28 cellular contexts compared by ENCODE assay signal in genomic region chr12:125216720-125217119, GRCh38. TPM values are rescaled to one million over a fixed set of nuclear protein-coding genes. Genes with fewer than 3 reads are reported as not detected.
"Had no signal": no experiment of that assay in that cellular context is flagged by ENCODE, and none has a peak within 500 bp of the region (broad histone marks: within the 10 kb centered on the region; RNA-seq: fewer than 3 reads in every experiment).

No MANE protein-coding gene starts in this region.

- H3K27me3 ChIP-seq: foreskin keratinocyte had no signal

- H3K9me3 ChIP-seq: gastrocnemius medialis, heart left ventricle had no signal

- H3K4me3 ChIP-seq: coronary artery, esophagus muscularis mucosa, gastrocnemius medialis, heart left ventricle had no signal

- H3K36me3 Mint-ChIP-seq: activated naive CD4-positive, alpha-beta T cell treated with anti-CD3 and anti-CD28 coated beads, Interleukin-2, amount 10 ng/mL, durations not matched to agents 7 days and 5 days; activated naive CD4-positive, alpha-beta T cell treated with anti-CD3 and anti-CD28 coated beads, Interleukin-2, amount 50 U/mL, for 72 hours; activated naive CD8-positive, alpha-beta T cell treated with anti-CD3 and anti-CD28 coated beads, Interleukin-2, amount 10 ng/mL, durations not matched to agents 7 days and 5 days had no signal

- H3K4me1 Mint-ChIP-seq: activated CD4-positive, alpha-beta memory T cell treated with anti-CD3 and anti-CD28 coated beads, Interleukin-2, amount 10 ng/mL, durations not matched to agents 7 days and 5 days; activated CD4-positive, alpha-beta T cell treated with anti-CD3 and anti-CD28 coated beads, Interleukin-2, amount 10 ng/mL, durations not matched to agents 7 days and 5 days; activated naive CD4-positive, alpha-beta T cell treated with anti-CD3 and anti-CD28 coated beads, Interleukin-2, amount 10 ng/mL, durations not matched to agents 7 days and 5 days; activated naive CD8-positive, alpha-beta T cell treated with anti-CD3 and anti-CD28 coated beads, Interleukin-2, amount 10 ng/mL, durations not matched to agents 7 days and 5 days had no signal

- H3K4me1 ChIP-seq: esophagus muscularis mucosa, foreskin keratinocyte, gastrocnemius medialis, heart left ventricle had no signal

- H3K27ac Mint-ChIP-seq: activated CD4-positive, alpha-beta memory T cell treated with anti-CD3 and anti-CD28 coated beads, Interleukin-2, amount 10 ng/mL, durations not matched to agents 7 days and 5 days; activated CD4-positive, alpha-beta T cell treated with anti-CD3 and anti-CD28 coated beads, Interleukin-2, amount 10 ng/mL, durations not matched to agents 7 days and 5 days; activated naive CD4-positive, alpha-beta T cell treated with anti-CD3 and anti-CD28 coated beads, Interleukin-2, amount 10 ng/mL, durations not matched to agents 7 days and 5 days; activated naive CD4-positive, alpha-beta T cell treated with anti-CD3 and anti-CD28 coated beads, Interleukin-2, amount 50 U/mL, for 72 hours; activated naive CD8-positive, alpha-beta T cell treated with anti-CD3 and anti-CD28 coated beads, Interleukin-2, amount 10 ng/mL, durations not matched to agents 7 days and 5 days; activated T-cell treated with anti-CD3 and anti-CD28 coated beads, Interleukin-2, amount 50 U/mL, for 24 hours; activated T-cell treated with anti-CD3 and anti-CD28 coated beads, Interleukin-2, amount 50 U/mL, for 72 hours; dendritic cell treated with granulocyte-macrophage colony-stimulating factor and Interleukin-4, amounts not matched to agents 40 ng/mL and 50 ng/mL, for 4 days; effector memory CD8-positive, alpha-beta T cell had no signal

- H3K4me3 Mint-ChIP-seq: activated CD4-positive, alpha-beta memory T cell treated with anti-CD3 and anti-CD28 coated beads, Interleukin-2, amount 10 ng/mL, durations not matched to agents 7 days and 5 days; activated CD4-positive, alpha-beta T cell treated with anti-CD3 and anti-CD28 coated beads, Interleukin-2, amount 10 ng/mL, durations not matched to agents 7 days and 5 days; activated naive CD4-positive, alpha-beta T cell treated with anti-CD3 and anti-CD28 coated beads, Interleukin-2, amount 10 ng/mL, durations not matched to agents 7 days and 5 days; activated naive CD8-positive, alpha-beta T cell treated with anti-CD3 and anti-CD28 coated beads, Interleukin-2, amount 10 ng/mL, durations not matched to agents 7 days and 5 days; activated T-cell treated with anti-CD3 and anti-CD28 coated beads, Interleukin-2, amount 50 U/mL, for 24 hours; activated T-cell treated with anti-CD3 and anti-CD28 coated beads, Interleukin-2, amount 50 U/mL, for 72 hours; dendritic cell treated with granulocyte-macrophage colony-stimulating factor and Interleukin-4, amounts not matched to agents 40 ng/mL and 50 ng/mL, for 4 days; effector memory CD8-positive, alpha-beta T cell had no signal

- H3K9me3 Mint-ChIP-seq: activated CD4-positive, alpha-beta memory T cell treated with anti-CD3 and anti-CD28 coated beads, Interleukin-2, amount 10 ng/mL, durations not matched to agents 7 days and 5 days; activated CD4-positive, alpha-beta T cell treated with anti-CD3 and anti-CD28 coated beads, Interleukin-2, amount 10 ng/mL, durations not matched to agents 7 days and 5 days; activated naive CD4-positive, alpha-beta T cell treated with anti-CD3 and anti-CD28 coated beads, Interleukin-2, amount 10 ng/mL, durations not matched to agents 7 days and 5 days; activated naive CD4-positive, alpha-beta T cell treated with anti-CD3 and anti-CD28 coated beads, Interleukin-2, amount 50 U/mL, for 72 hours; activated naive CD8-positive, alpha-beta T cell treated with anti-CD3 and anti-CD28 coated beads, Interleukin-2, amount 10 ng/mL, durations not matched to agents 7 days and 5 days; activated T-cell treated with anti-CD3 and anti-CD28 coated beads, Interleukin-2, amount 50 U/mL, for 72 hours; effector memory CD8-positive, alpha-beta T cell had no signal

- H3K27ac ChIP-seq: coronary artery, esophagus muscularis mucosa, foreskin keratinocyte, gastrocnemius medialis, heart left ventricle had no signal

- ATAC-seq: activated naive CD4-positive, alpha-beta T cell treated with anti-CD3 and anti-CD28 coated beads, Interleukin-2, amount 50 U/mL, for 72 hours; activated T-cell treated with anti-CD3 and anti-CD28 coated beads, Interleukin-2, amount 50 U/mL, for 72 hours; effector memory CD8-positive, alpha-beta T cell; foreskin keratinocyte; gastrocnemius medialis; heart left ventricle had no signal

- H3K36me3 ChIP-seq: esophagus muscularis mucosa, gastrocnemius medialis, heart left ventricle had no signal

- H3K27me3 Mint-ChIP-seq: activated naive CD4-positive, alpha-beta T cell treated with anti-CD3 and anti-CD28 coated beads, Interleukin-2, amount 10 ng/mL, durations not matched to agents 7 days and 5 days had no signal

- DNase-seq: activated CD4-positive, alpha-beta memory T cell treated with anti-CD3 and anti-CD28 coated beads, Interleukin-2, amount 10 ng/mL, durations not matched to agents 7 days and 5 days; activated CD4-positive, alpha-beta T cell treated with anti-CD3 and anti-CD28 coated beads for 1 hour; activated CD4-positive, alpha-beta T cell treated with anti-CD3 and anti-CD28 coated beads for 4 hours; activated CD4-positive, alpha-beta T cell treated with anti-CD3 and anti-CD28 coated beads, Interleukin-2, amount 10 ng/mL, durations not matched to agents 7 days and 5 days; activated CD4-positive, alpha-beta T cell treated with anti-CD3 and anti-CD28 coated beads, Interleukin-2, amount 50 U/mL, for 4 hours; activated CD8-positive, alpha-beta memory T cell treated with anti-CD3 and anti-CD28 coated beads, Interleukin-2, amount 50 U/mL, for 48 hours; activated gamma-delta T cell; activated naive CD4-positive, alpha-beta T cell; activated naive CD4-positive, alpha-beta T cell treated with anti-CD3 and anti-CD28 coated beads, Interleukin-2, amount 10 ng/mL, durations not matched to agents 7 days and 5 days; activated naive CD8-positive, alpha-beta T cell treated with anti-CD3 and anti-CD28 coated beads, Interleukin-2, amount 10 ng/mL, durations not matched to agents 7 days and 5 days; activated T-cell treated with anti-CD3 and anti-CD28 coated beads for 4 hours; activated T-cell treated with anti-CD3 and anti-CD28 coated beads, Interleukin-2, amount 50 U/mL, for 24 hours; activated T-cell treated with anti-CD3 and anti-CD28 coated beads, Interleukin-2, amount 50 U/mL, for 72 hours; caudate nucleus; cerebellar nuclear complex; effector CD4-positive, alpha-beta T cell; effector memory CD8-positive, alpha-beta T cell; erythroblast; foreskin keratinocyte; gastrocnemius medialis; glutamatergic neuron; heart left ventricle; T-helper 2 cell had no signal

RNA-seq across cellular contexts. Expression of gene TMEM132B, which starts 30.5 kb away (rescaled TPM):
- total RNA-seq: activated CD4-positive, alpha-beta memory T cell treated with anti-CD3 and anti-CD28 coated beads, Interleukin-2, amount 10 ng/mL, durations not matched to agents 7 days and 5 days; activated CD4-positive, alpha-beta T cell treated with anti-CD3 and anti-CD28 coated beads, Interleukin-2, amount 10 ng/mL, durations not matched to agents 7 days and 5 days; activated naive CD4-positive, alpha-beta T cell treated with anti-CD3 and anti-CD28 coated beads, Interleukin-2, amount 50 U/mL, for 72 hours; activated naive CD8-positive, alpha-beta T cell treated with anti-CD3 and anti-CD28 coated beads, Interleukin-2, amount 10 ng/mL, durations not matched to agents 7 days and 5 days; activated T-cell treated with anti-CD3 and anti-CD28 coated beads, Interleukin-2, amount 50 U/mL, for 72 hours; T-helper 1 cell treated with Interleukin-12 subunit alpha and Interleukin-12 subunit beta and Interleukin-4 antibody, amounts not matched to agents 30 ng/mL and 1 ng/mL, for 36 hours had no signal
